Comparison of ENCODE assay signal across 8 cellular contexts in genomic region chr18:3245853-3246635, GRCh38. TPM values are rescaled to one million over a fixed set of nuclear protein-coding genes. Genes with fewer than 3 reads are reported as not detected.
A peak's percentile ranks its signal among the peaks of the same experiment; 100 is the strongest.
DNase-seq lines count a peak whose midpoint lies in the region; ATAC-seq and TF ChIP-seq lines count a peak whose summit lies in the region.

No MANE protein-coding gene starts in this region.

- peaks cover 17% of the 10 kb centered on the region; the same call in 1 of the 2 replicates for H4K20me1 ChIP-seq in GM23338 (replicated peaks; ENCODE audit: insufficient read depth)

- TF ChIP-seq CTCF in GM23338 (conservative IDR thresholded peaks at IDR 0.05; ENCODE audit: low read depth in 2 of 2) (peak; percentile 84 to 99), LNCAP (IDR thresholded peaks at IDR 0.05) (peak; percentile 95), gastroesophageal sphincter (IDR thresholded peaks at IDR 0.05) (peak; percentile 88 to 98 (median 97)), suprapubic skin (IDR thresholded peaks at IDR 0.05) (peak; percentile 83 to 95)

- WGBS in gastroesophageal sphincter (ENCODE audit: low coverage in 1 of 2), 2 donors = 12 to 13% methylated on average over 26 to 28 of the region's 29 CpGs
- WGBS in suprapubic skin = 5% methylated on average over 29 of the region's 29 CpGs

- peaks cover 22% of the 10 kb centered on the region for H3K4me1 ChIP-seq in GM23338 (ENCODE audit: insufficient read depth)
- H3K4me1 ChIP-seq in gastroesophageal sphincter = peaks cover 2 to 56% (median 5%) of the 10 kb centered on the region in 3 donors
- H3K4me1 ChIP-seq in suprapubic skin = peaks cover 41% of the 10 kb centered on the region

- H3K9me3 ChIP-seq in gastroesophageal sphincter (no peaks in the 10 kb centered on the region), suprapubic skin (no peaks in the 10 kb centered on the region)

- TF ChIP-seq POLR2A in gastroesophageal sphincter (IDR thresholded peaks at IDR 0.05) (no peak), suprapubic skin (IDR thresholded peaks at IDR 0.05) (no peak)

- H3K4me1 Mint-ChIP-seq in GM23338 = peaks cover 22% of the 10 kb centered on the region; the same call in 2 of the 3 replicates

- peak overlapping the region; percentile 56 for H3K4me3 ChIP-seq in GM23338
- peak overlapping the region; percentile 93 to 97 for H3K4me3 ChIP-seq in gastroesophageal sphincter
- peak overlapping the region; percentile 71 for H3K4me3 ChIP-seq in suprapubic skin

- H3K27ac ChIP-seq in GM23338 (ENCODE audit: low read depth) (peak overlapping the region; percentile 92; the same call in 1 of the 2 replicates), gastroesophageal sphincter (peak overlapping the region; percentile 96 to 100 (median 100)), suprapubic skin (peak overlapping the region; percentile 97)

- peaks cover 34% of the 10 kb centered on the region for H3K79me2 ChIP-seq in GM23338 (replicated peaks; ENCODE audit: insufficient read depth)

- no peak overlapping the region for H2AFZ ChIP-seq in GM23338

- no peaks in the 10 kb centered on the region for H3K9me2 ChIP-seq in GM23338 (ENCODE audit: insufficient read depth)

- peak overlapping the region; percentile 100; the same call in 1 of the 2 replicates for H3K27ac Mint-ChIP-seq in GM23338

- H3K36me3 Mint-ChIP-seq in GM23338 (ENCODE audit: low read depth) = peaks cover 31% of the 10 kb centered on the region

- peak overlapping the region; percentile 91 for H3K4me3 Mint-ChIP-seq in GM23338

- ATAC-seq in GM23338 = peak; percentile 71
- peak; percentile 69 for ATAC-seq in gastroesophageal sphincter

- no peak for TF ChIP-seq EP300 in gastroesophageal sphincter (IDR thresholded peaks at IDR 0.05)
- TF ChIP-seq EP300 in suprapubic skin (IDR thresholded peaks at IDR 0.05) = no peak

- H3K27me3 ChIP-seq in GM23338 (ENCODE audit: insufficient read depth) (no peaks in the 10 kb centered on the region), gastroesophageal sphincter (no peaks in the 10 kb centered on the region), suprapubic skin (no peaks in the 10 kb centered on the region)

- peaks cover 10% of the 10 kb centered on the region for H3K36me3 ChIP-seq in GM23338 (ENCODE audit: insufficient read depth)
- peaks cover 0 to 8% of the 10 kb centered on the region in 2 donors for H3K36me3 ChIP-seq in gastroesophageal sphincter
- no peaks in the 10 kb centered on the region for H3K36me3 ChIP-seq in suprapubic skin

- peak overlapping the region; percentile 82 for H3K4me2 ChIP-seq in GM23338

- 0 out of 2 replicates have a peak, but pooled peaks cover 6% of the 10 kb centered on the region for H3F3A ChIP-seq in GM23338 (replicated peaks; ENCODE audit: low read depth)

- H3K27me3 Mint-ChIP-seq in GM23338 (ENCODE audit: insufficient read depth, low read depth, poor library complexity) = peaks cover 13% of the 10 kb centered on the region

- DNase-seq in EL (peak; percentile 88), GM23338 (ENCODE audit: low spot score) (peak; percentile 95), SHP77 treated with DMSO at 0.1 percent for 48 hours (lab: John Stamatoyannopoulos, UW) (peak; percentile 76), nucleus accumbens (lab: John Stamatoyannopoulos, UW) (peak in 54 of 56 donors; percentile 29 to 88 (median 72)), suprapubic skin (ENCODE audit: low spot score in 2 of 2) (peak; percentile 93 to 96)
- peak; percentile 35 to 64 (median 54) for DNase-seq in activated naive CD4-positive, alpha-beta T cell (lab: John Stamatoyannopoulos, UW)

- H3K9me3 Mint-ChIP-seq in GM23338 = peaks cover 18% of the 10 kb centered on the region

TF ChIP-seq in GM23338, 12 proteins besides CTCF, POLR2A, EP300 and RAD21:
- TF ChIP-seq EZH2phosphoT487 (IDR thresholded peaks at IDR 0.05; ENCODE audit: unreplicated experiment) = no peak
- TF ChIP-seq CREB1 (CRISPR knock-in tag; IDR thresholded peaks at IDR 0.05; ENCODE audit: low read depth) = peak; percentile 51; the same call in 1 of the 2 replicates

RNA-seq across cellular contexts. Expression of gene MYL12A, which starts 1.6 kb away (rescaled TPM):
- 206 and 244 TPM in 2 replicates for total RNA-seq in GM23338 (2014; rRNA removed; shearing (Covaris generic))
- polyA plus RNA-seq in GM23338 (2016; fragmentation: Nextera tagmentation; extraction: Ambion mirVana) = 475 and 502 TPM in 2 replicates
- 100 to 1,000 TPM; 193 to 582 (median 307) TPM for total RNA-seq in gastroesophageal sphincter
- total RNA-seq in suprapubic skin = 100 to 1,000 TPM; 190 to 259 (median 242) TPM

RNA-seq across cellular contexts. Expression of gene MYL12B, which starts 15.9 kb away (rescaled TPM):
- total RNA-seq in GM23338 (2014; rRNA removed; shearing (Covaris generic)) = 152 and 165 TPM in 2 replicates
- polyA plus RNA-seq in GM23338 (2016; fragmentation: Nextera tagmentation; extraction: Ambion mirVana) = 282 and 330 TPM in 2 replicates
- total RNA-seq in gastroesophageal sphincter (100 to 1,000 TPM; 148 to 354 (median 233) TPM), suprapubic skin (100 to 1,000 TPM; 182 to 333 (median 295) TPM)

RNA-seq across cellular contexts. Expression of gene MYOM1, which starts 26.3 kb away (rescaled TPM):
- 0.08 and 0.38 TPM in 2 replicates for total RNA-seq in GM23338 (2014; rRNA removed; shearing (Covaris generic))
- polyA plus RNA-seq in GM23338 (2016; fragmentation: Nextera tagmentation; extraction: Ambion mirVana) = 0.21 and 0.27 TPM in 2 replicates
- total RNA-seq in gastroesophageal sphincter = 10 to 100 TPM; 14.8 to 37.6 (median 24.6) TPM
- 1 to 10 TPM in 3 of 4 donors, under 1 TPM in 1; 0.99 to 2.1 (median 1.6) TPM for total RNA-seq in suprapubic skin

Comparison
In these comparisons a context has a peak if more than half of its experiments do, and no peak if none do; other contexts are left out.
1. Peak in every context shown above with its lines: DNase-seq, ATAC-seq, H3K4me3 ChIP-seq and H3K27ac ChIP-seq.
2. RNA of gene MYOM1, which starts 26.3 kb away (total RNA-seq): 14.8 to 37.6 TPM in gastroesophageal sphincter; 0.99 to 2.1 TPM in suprapubic skin and 0.08 to 0.38 TPM in GM23338; every median in the first group is over 4 times any median in the second.